In the genomic region with DNA sequence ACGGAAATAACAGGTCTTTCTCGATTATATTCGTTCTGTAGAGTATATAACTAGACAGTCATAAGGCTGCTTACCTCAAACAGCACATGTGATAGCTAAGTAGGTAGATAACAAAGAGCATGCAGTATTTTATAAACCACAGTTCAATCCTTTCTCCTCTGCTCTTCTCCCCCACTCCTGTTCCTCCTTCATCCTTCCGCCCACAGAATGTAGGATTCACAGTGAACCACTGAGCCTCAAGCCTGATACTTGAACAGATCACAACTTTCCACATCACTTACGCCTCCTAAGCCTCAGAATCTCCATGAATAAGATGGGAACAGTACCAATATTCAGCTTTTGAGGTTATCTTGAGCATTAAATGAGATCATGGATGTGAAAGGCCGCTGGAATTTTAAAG, we compare ENCODE assay signal across 23 cellular contexts.
"Had no signal": no experiment of that assay in that cellular context is flagged by ENCODE, and none has a peak within 500 bp of the region (broad histone marks: within the 10 kb centered on the region; RNA-seq: fewer than 3 reads in every experiment).

No MANE protein-coding gene starts in this region.

- ATAC-seq: gastrocnemius medialis, heart right ventricle, left cardiac atrium, left lung, left ventricle myocardium superior, lower lobe of right lung, mucosa of descending colon had no signal

- H3K4me1 ChIP-seq: gastrocnemius medialis, left lung, lower lobe of right lung had no signal

- FAIRE-seq: colon, endothelial cell of umbilical vein, islet of Langerhans, keratinocyte had no signal

- H3K36me3 ChIP-seq: esophagus muscularis mucosa, gastrocnemius medialis, heart right ventricle, left lung, lower lobe of right lung had no signal

- H3K27ac ChIP-seq: coronary artery, dorsolateral prefrontal cortex, esophagus muscularis mucosa, gastrocnemius medialis, heart right ventricle, left lung, lower lobe of right lung had no signal

- H3K4me3 Mint-ChIP-seq: mesothelial cell of epicardium had no signal

- DNase-seq: dermis blood vessel endothelial cell; dorsolateral prefrontal cortex; effector CD4-positive, alpha-beta T cell; effector memory CD4-positive, alpha-beta T cell; foreskin fibroblast; foreskin melanocyte; gastrocnemius medialis; glutamatergic neuron; heart right ventricle; hippocampal formation; left cardiac atrium; left lung; left ventricle myocardium superior; lower lobe of right lung; mesenchymal stem cell; mucosa of descending colon had no signal

- H3K27ac Mint-ChIP-seq: mesothelial cell of epicardium had no signal

- H3K27me3 ChIP-seq: dorsolateral prefrontal cortex, esophagus muscularis mucosa, gastrocnemius medialis, heart right ventricle, left lung had no signal

- H3K9me3 ChIP-seq: gastrocnemius medialis, lower lobe of right lung, mucosa of descending colon had no signal

- H3K4me3 ChIP-seq: coronary artery, dorsolateral prefrontal cortex, esophagus muscularis mucosa, gastrocnemius medialis, heart right ventricle, left lung, lower lobe of right lung, mucosa of descending colon had no signal
